In genomic region chr19:3636962-3637361, GRCh38 we compare ENCODE assay signal across 9 cellular contexts. TPM values are rescaled to one million over a fixed set of nuclear protein-coding genes. Genes with fewer than 3 reads are reported as not detected.
"Had no signal": no experiment of that assay in that cellular context is flagged by ENCODE, and none has a peak within 500 bp of the region (broad histone marks: within the 10 kb centered on the region; RNA-seq: fewer than 3 reads in every experiment).

No MANE protein-coding gene starts in this region.

- ATAC-seq: GM12878 had no signal

- DNase-seq: GDM1, GF-D8 had no signal

- FAIRE-seq: G401.6, GM12878, GM12891, GM12892, GM18507, GM19239 had no signal

- H3K4me3 ChIP-seq: GM12878 had no signal

RNA-seq across cellular contexts. Expression of gene TBXA2R, which starts 30.3 kb away (rescaled TPM):
- total RNA-seq: GM12878 had no signal

RNA-seq across cellular contexts. Expression of gene GIPC3, which starts 51.7 kb away (rescaled TPM):
- total RNA-seq: G401, GM12878 had no signal
- polyA plus RNA-seq: GM12878 had no signal
